ENCODE assay signal across 19 cellular contexts in the genomic region with DNA sequence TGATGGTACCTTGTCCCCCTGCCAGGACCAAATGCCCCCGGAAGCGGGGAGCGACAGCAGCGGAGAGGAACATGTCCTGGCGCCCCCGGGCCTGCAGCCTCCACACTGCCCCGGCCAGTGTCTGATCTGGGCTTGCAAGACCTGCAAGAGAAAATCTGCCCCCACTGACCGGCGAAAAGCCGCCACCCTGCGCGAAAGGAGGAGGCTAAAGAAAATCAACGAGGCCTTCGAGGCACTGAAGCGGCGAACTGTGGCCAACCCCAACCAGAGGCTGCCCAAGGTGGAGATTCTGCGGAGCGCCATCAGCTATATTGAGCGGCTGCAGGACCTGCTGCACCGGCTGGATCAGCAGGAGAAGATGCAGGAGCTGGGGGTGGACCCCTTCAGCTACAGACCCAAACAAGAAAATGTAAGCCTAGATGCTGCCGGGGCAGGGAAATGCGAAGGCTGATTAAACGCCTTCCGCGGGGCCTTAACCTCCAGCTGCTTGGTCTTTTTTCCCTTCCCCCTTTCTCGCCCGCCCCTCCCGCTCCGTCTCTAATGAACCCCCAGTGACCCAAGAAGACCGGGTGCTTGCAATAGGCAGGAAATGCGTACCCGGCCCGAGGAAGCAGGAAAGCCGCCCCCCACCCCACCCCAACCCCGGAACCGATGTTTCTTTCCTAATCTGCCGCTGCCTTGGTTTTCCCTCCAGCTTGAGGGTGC. TPM values are rescaled to one million over a fixed set of nuclear protein-coding genes. Genes with fewer than 3 reads are reported as not detected.
DNase-seq lines count a peak whose midpoint lies in the region; ATAC-seq, FAIRE-seq and TF ChIP-seq lines count a peak whose summit lies in the region.
"Had no signal": no experiment of that assay in that cellular context is flagged by ENCODE, and none has a peak within 500 bp of the region (broad histone marks: within the 10 kb centered on the region; RNA-seq: fewer than 3 reads in every experiment).

No MANE protein-coding gene starts in this region.

- peak overlapping the region in 4 of 5 donors; percentile 40 to 69 (median 48) for H3K4me3 ChIP-seq in subcutaneous abdominal adipose tissue (ENCODE audit: low read depth in 1 of 5, low read length in 5 of 5)

- peak overlapping the region; percentile 90 for H3K4me3 Mint-ChIP-seq in endothelial cell (ENCODE audit: unreplicated experiment)
- H3K4me3 Mint-ChIP-seq: activated CD8-positive, alpha-beta T cell treated with anti-CD3 and anti-CD28 coated beads for 36 hours had no signal

- TF ChIP-seq CTCF in endothelial cell (IDR thresholded peaks at IDR 0.05; ENCODE audit: unreplicated experiment) = no peak

- peak; percentile 55 for DNase-seq in Right ventricle myocardium inferior (ENCODE audit: missing footprints)
- DNase-seq in cardiac septum (ENCODE audit: low spot score) = no peak
- DNase-seq in endothelial cell (ENCODE audit: low spot score) = peak; percentile 49
- DNase-seq in myocyte (ENCODE audit: low read depth) = peak; percentile 77
- no peak for DNase-seq in activated CD8-positive, alpha-beta memory T cell treated with anti-CD3 and anti-CD28 coated beads for 24 hours
- no peak for DNase-seq in NCI-H524 treated with DMSO at 0.1 percent for 48 hours (lab: John Stamatoyannopoulos, UW)
- no peak for DNase-seq in frontal cortex (ENCODE audit: low spot score in 2 of 2)
- DNase-seq: activated CD8-positive, alpha-beta T cell treated with anti-CD3 and anti-CD28 coated beads for 36 hours; activated gamma-delta T cell; COR-L47; erythroblast; naive B cell; NCI-H187; NCI-H774; SHP77 had no signal

- H3K27me3 Mint-ChIP-seq in endothelial cell (ENCODE audit: unreplicated experiment) = peaks cover 18% of the 10 kb centered on the region

- peaks cover 49% of the 10 kb centered on the region for H3K4me1 Mint-ChIP-seq in endothelial cell (ENCODE audit: unreplicated experiment)

- H3K4me1 ChIP-seq in subcutaneous abdominal adipose tissue (ENCODE audit: control insufficient read depth in 5 of 5, insufficient read depth in 5 of 5, low read length in 5 of 5) = peaks cover 0 to 23% (median 16%) of the 10 kb centered on the region in 5 donors

- no peaks in the 10 kb centered on the region for H3K36me3 Mint-ChIP-seq in endothelial cell (ENCODE audit: low read depth, unreplicated experiment)
- H3K36me3 Mint-ChIP-seq: naive B cell had no signal

- intact Hi-C loops in Right ventricle myocardium inferior (cut with DNase I) (no loop called here), cardiac septum (cut with DNase I) (no loop called here)

- H3K27me3 ChIP-seq in subcutaneous abdominal adipose tissue (ENCODE audit: control insufficient read depth in 5 of 5, insufficient read depth in 4 of 5, low read length in 5 of 5) = peaks cover 3 to 16% (median 11%) of the 10 kb centered on the region in 5 donors

- no peaks in the 10 kb centered on the region for H3K9me3 ChIP-seq in subcutaneous abdominal adipose tissue (ENCODE audit: control insufficient read depth in 5 of 5, low read length in 5 of 5)

- peak overlapping the region; percentile 95 for H3K27ac Mint-ChIP-seq in endothelial cell (ENCODE audit: unreplicated experiment)
- H3K27ac Mint-ChIP-seq: activated CD8-positive, alpha-beta T cell treated with anti-CD3 and anti-CD28 coated beads for 36 hours; naive B cell had no signal

- no peaks in the 10 kb centered on the region for H3K36me3 ChIP-seq in subcutaneous abdominal adipose tissue (ENCODE audit: control insufficient read depth in 5 of 5, insufficient read depth in 5 of 5, low read length in 5 of 5)

- H3K27ac ChIP-seq in subcutaneous abdominal adipose tissue (ENCODE audit: low read depth, low read length) = no peak overlapping the region

- no peak for FAIRE-seq in frontal cortex (lab: Jason Lieb, UNC)
- FAIRE-seq: A204.1, bronchial epithelial cell had no signal

- H3K9ac ChIP-seq in subcutaneous abdominal adipose tissue (ENCODE audit: low read length in 5 of 5) = no peak overlapping the region

- H3K9me3 Mint-ChIP-seq in endothelial cell (ENCODE audit: unreplicated experiment) = no peaks in the 10 kb centered on the region
- H3K9me3 Mint-ChIP-seq: activated CD8-positive, alpha-beta T cell treated with anti-CD3 and anti-CD28 coated beads for 36 hours had no signal

- no peak for ATAC-seq in Right ventricle myocardium inferior
- ATAC-seq: activated CD8-positive, alpha-beta T cell treated with anti-CD3 and anti-CD28 coated beads for 36 hours had no signal

RNA-seq across cellular contexts. Expression of a gene that starts 0.5 kb away (rescaled TPM):
- total RNA-seq in Right ventricle myocardium inferior = not detected
- total RNA-seq in cardiac septum = 1.1 TPM
- total RNA-seq in endothelial cell (ENCODE audit: unreplicated experiment) = 0.31 TPM
- total RNA-seq in myocyte = 28.1 and 119 TPM in 2 replicates
- 6.1 TPM for polyA plus RNA-seq in myocyte (2012)
- 1.6 TPM for total RNA-seq in frontal cortex
- total RNA-seq: activated CD8-positive, alpha-beta T cell treated with anti-CD3 and anti-CD28 coated beads for 36 hours; bronchial epithelial cell had no signal

RNA-seq across cellular contexts. Expression of a gene that starts 8.7 kb away (rescaled TPM):
- total RNA-seq in Right ventricle myocardium inferior (not detected), cardiac septum (not detected), endothelial cell (ENCODE audit: unreplicated experiment) (not detected), myocyte (87.5 and 101 TPM in 2 replicates), frontal cortex (not detected)
- polyA plus RNA-seq in myocyte (2012) = 10.6 TPM
- total RNA-seq: activated CD8-positive, alpha-beta T cell treated with anti-CD3 and anti-CD28 coated beads for 36 hours; bronchial epithelial cell had no signal
- polyA plus RNA-seq: thymus had no signal

Comparison
In these comparisons a context has a peak if more than half of its experiments do, and no peak if none do; other contexts are left out.
1. DNase-seq: peak in Right ventricle myocardium inferior (single experiment), endothelial cell (single experiment) and myocyte (single experiment); none in cardiac septum (single experiment), activated CD8-positive, alpha-beta memory T cell treated with anti-CD3 and anti-CD28 coated beads for 24 hours (single experiment), NCI-H524 treated with DMSO at 0.1 percent for 48 hours (single experiment) and frontal cortex (0 of 2).
2. RNA of a gene that starts 0.5 kb away (total RNA-seq): 28.1 to 119 TPM in myocyte; 1.6 TPM in frontal cortex (single experiment), 1.1 TPM in cardiac septum (single experiment), 0.31 TPM in endothelial cell (single experiment) and not detected in Right ventricle myocardium inferior (single experiment); every median in the first group is over 10 times any median in the second.
3. RNA of a gene that starts 8.7 kb away (total RNA-seq): 87.5 to 101 TPM in myocyte; not detected in Right ventricle myocardium inferior (single experiment), not detected in cardiac septum (single experiment), not detected in endothelial cell (single experiment) and not detected in frontal cortex (single experiment); every median in the first group is over 10 times any median in the second.